In the genomic region with DNA sequence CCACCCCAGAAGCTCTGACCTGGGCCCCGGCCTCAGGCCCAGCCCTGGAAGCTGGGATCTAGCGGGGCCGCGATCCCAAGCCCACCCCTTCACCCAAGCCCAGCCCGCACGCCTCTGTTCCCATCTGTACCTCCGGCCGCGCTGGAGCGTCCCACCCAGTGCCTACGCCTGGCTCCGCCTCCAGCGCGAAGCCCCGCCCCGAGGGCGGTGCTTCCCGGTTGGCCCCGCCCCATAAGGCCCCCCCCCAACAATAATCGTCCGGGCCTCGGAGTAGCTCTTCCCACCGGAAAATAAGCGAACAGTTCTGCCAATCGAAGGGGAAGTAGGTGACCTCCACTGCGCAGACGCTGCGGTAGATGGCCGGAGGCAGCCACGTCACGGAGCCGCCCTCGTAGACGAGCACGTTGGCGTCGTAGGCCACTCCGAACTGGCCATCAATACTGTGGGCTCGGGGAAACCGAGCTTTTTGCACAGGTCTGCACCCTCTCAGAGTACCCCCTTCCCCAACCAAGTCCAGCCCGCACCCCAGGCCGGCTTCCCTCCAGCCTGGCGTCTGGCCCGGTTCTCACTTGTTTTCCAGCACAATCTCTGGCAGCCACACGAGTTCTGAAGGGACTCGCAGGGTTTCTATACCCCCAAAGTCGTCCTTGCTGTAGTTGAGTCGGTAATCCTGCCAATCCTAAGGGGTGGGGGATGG, we compare ENCODE assay signal across 10 cellular contexts. TPM values are rescaled to one million over a fixed set of nuclear protein-coding genes. Genes with fewer than 3 reads are reported as not detected.
DNase-seq lines count a peak whose midpoint lies in the region; ATAC-seq and TF ChIP-seq lines count a peak whose summit lies in the region.
"Had no signal": no experiment of that assay in that cellular context is flagged by ENCODE, and none has a peak within 500 bp of the region (broad histone marks: within the 10 kb centered on the region; RNA-seq: fewer than 3 reads in every experiment).

No MANE protein-coding gene starts in this region.

- no peaks in the 10 kb centered on the region for H3K27me3 Mint-ChIP-seq in natural killer cell (ENCODE audit: low read depth in 2 of 2)

- no peak for TF ChIP-seq CTCF in natural killer cell (IDR thresholded peaks at IDR 0.05)

- H3K36me3 Mint-ChIP-seq in natural killer cell: no peaks in the 10 kb centered on the region

- H3K4me1 Mint-ChIP-seq in natural killer cell: peaks cover 37 to 42% of the 10 kb centered on the region in 2 donors

- intact Hi-C loops in natural killer cell (cut with micrococcal nuclease): loop anchor here (2.0 to 5.0 kb wide), 4 partner anchors 43 to 104 kb away; a partner anchor contains a TSS

- peak in 4 of 6 experiments; percentile 20 to 66 (median 44) for DNase-seq in stimulated activated naive CD4-positive, alpha-beta T cell (lab: John Stamatoyannopoulos, UW)
- DNase-seq in stimulated activated naive CD4-positive, alpha-beta T cell treated with Interleukin-2 at 50 U/mL for 16 hours (lab: John Stamatoyannopoulos, UW): no peak
- peak; percentile 77 for DNase-seq in dermis blood vessel endothelial cell
- DNase-seq in natural killer cell: peak; percentile 52
- no peak for DNase-seq in middle frontal gyrus (ENCODE audit: extremely low spot score, low spot score)
- DNase-seq in SW480 (ENCODE audit: low spot score): no peak
- DNase-seq in epidermal melanocyte (ENCODE audit: insufficient read length, low spot score): no peak
- DNase-seq: NCI-H774 had no signal

- H3K27ac Mint-ChIP-seq in natural killer cell: peak overlapping the region; percentile 93 to 94

- peak overlapping the region; percentile 83 for H3K4me3 Mint-ChIP-seq in natural killer cell

- no peaks in the 10 kb centered on the region for H3K9me3 Mint-ChIP-seq in natural killer cell

- ATAC-seq in natural killer cell (peak; percentile 15 to 46 (median 30)), HG03432 (IDR thresholded peaks at IDR 0.05; ENCODE audit: unreplicated experiment) (no peak)

RNA-seq across cellular contexts. Expression of a gene that starts 1.1 kb away (rescaled TPM):
- total RNA-seq in dermis blood vessel endothelial cell (0.85 and 3.6 TPM in 2 replicates), natural killer cell (10 to 100 TPM; 11.8 to 17.9 (median 11.8) TPM)

RNA-seq across cellular contexts. Expression of a gene that starts 2.5 kb away (rescaled TPM):
- total RNA-seq in dermis blood vessel endothelial cell (0.68 and 1.1 TPM in 2 replicates), natural killer cell (10 to 100 TPM; 24.4 to 30.2 (median 27.5) TPM)

RNA-seq across cellular contexts. Expression of a gene that starts 30.3 kb away (rescaled TPM):
- not detected in 2 replicates for total RNA-seq in dermis blood vessel endothelial cell
- 1 to 10 TPM in 2 of 3 donors, under 1 TPM in 1; 0.25 to 4.3 (median 2.2) TPM for total RNA-seq in natural killer cell
- total RNA-seq: lung microvascular endothelial cell had no signal

RNA-seq across cellular contexts. Expression of a gene that starts 38.0 kb away (rescaled TPM):
- total RNA-seq in dermis blood vessel endothelial cell (59.2 and 67.8 TPM in 2 replicates), natural killer cell (10 to 100 TPM; 34.7 to 47.5 (median 42.5) TPM)

RNA-seq across cellular contexts. Expression of a gene that starts 38.3 kb away (rescaled TPM):
- 13.6 and 23.7 TPM in 2 replicates for total RNA-seq in dermis blood vessel endothelial cell
- 100 to 1,000 TPM; 149 to 189 (median 177) TPM for total RNA-seq in natural killer cell

Comparison
In these comparisons a context has a peak if more than half of its experiments do, and no peak if none do; other contexts are left out.
1. DNase-seq: peak in stimulated activated naive CD4-positive, alpha-beta T cell (4 of 6), dermis blood vessel endothelial cell (single experiment) and natural killer cell (single experiment); none in stimulated activated naive CD4-positive, alpha-beta T cell treated with Interleukin-2 at 50 U/mL for 16 hours (single experiment), middle frontal gyrus (single experiment), SW480 (single experiment) and epidermal melanocyte (single experiment).
2. RNA of a gene that starts 2.5 kb away (total RNA-seq): 24.4 to 30.2 TPM in natural killer cell; 0.68 to 1.1 TPM in dermis blood vessel endothelial cell; every median in the first group is over 10 times any median in the second.